In the genomic region with DNA sequence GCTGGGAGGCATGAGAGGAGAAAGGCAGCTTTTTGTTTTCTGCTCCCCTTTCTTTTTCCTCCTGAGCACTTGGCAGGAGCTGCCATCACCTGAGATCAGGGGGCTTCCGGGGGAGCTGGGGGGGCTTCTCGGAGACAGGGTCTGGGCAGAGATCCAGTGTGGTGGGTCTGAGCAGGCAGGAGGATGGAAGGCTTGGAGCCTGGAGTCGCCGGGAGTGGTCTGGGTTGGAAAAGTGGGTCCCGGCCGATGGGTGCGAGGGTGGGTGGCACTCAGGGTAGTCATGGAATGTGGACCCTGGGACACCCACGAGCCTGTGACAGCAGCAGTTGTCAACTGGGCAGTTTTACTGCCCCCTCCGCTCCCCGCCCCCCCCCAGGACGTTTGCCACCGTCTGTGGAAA, we compare ENCODE assay signal across 1 cellular context.
TF ChIP-seq lines count a peak whose summit lies in the region.

No MANE protein-coding gene starts in this region.

TF ChIP-seq in GM12878, 131 proteins besides CTCF, POLR2A, EP300 and RAD21:
- TF ChIP-seq POLR2AphosphoS5 (IDR thresholded peaks at IDR 0.05; ENCODE audit: low read length) = 0 out of 2 replicates have a peak, but pooled peaks have one; percentile 2
- TF ChIP-seq, protein P1, sequence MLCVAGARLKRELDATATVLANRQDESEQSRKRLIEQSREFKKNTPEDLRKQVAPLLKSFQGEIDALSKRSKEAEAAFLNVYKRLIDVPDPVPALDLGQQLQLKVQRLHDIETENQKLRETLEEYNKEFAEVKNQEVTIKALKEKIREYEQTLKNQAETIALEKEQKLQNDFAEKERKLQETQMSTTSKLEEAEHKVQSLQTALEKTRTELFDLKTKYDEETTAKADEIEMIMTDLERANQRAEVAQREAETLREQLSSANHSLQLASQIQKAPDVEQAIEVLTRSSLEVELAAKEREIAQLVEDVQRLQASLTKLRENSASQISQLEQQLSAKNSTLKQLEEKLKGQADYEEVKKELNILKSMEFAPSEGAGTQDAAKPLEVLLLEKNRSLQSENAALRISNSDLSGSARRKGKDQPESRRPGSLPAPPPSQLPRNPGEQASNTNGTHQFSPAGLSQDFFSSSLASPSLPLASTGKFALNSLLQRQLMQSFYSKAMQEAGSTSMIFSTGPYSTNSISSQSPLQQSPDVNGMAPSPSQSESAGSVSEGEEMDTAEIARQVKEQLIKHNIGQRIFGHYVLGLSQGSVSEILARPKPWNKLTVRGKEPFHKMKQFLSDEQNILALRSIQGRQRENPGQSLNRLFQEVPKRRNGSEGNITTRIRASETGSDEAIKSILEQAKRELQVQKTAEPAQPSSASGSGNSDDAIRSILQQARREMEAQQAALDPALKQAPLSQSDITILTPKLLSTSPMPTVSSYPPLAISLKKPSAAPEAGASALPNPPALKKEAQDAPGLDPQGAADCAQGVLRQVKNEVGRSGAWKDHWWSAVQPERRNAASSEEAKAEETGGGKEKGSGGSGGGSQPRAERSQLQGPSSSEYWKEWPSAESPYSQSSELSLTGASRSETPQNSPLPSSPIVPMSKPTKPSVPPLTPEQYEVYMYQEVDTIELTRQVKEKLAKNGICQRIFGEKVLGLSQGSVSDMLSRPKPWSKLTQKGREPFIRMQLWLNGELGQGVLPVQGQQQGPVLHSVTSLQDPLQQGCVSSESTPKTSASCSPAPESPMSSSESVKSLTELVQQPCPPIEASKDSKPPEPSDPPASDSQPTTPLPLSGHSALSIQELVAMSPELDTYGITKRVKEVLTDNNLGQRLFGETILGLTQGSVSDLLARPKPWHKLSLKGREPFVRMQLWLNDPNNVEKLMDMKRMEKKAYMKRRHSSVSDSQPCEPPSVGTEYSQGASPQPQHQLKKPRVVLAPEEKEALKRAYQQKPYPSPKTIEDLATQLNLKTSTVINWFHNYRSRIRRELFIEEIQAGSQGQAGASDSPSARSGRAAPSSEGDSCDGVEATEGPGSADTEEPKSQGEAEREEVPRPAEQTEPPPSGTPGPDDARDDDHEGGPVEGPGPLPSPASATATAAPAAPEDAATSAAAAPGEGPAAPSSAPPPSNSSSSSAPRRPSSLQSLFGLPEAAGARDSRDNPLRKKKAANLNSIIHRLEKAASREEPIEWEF (IDR thresholded peaks at IDR 0.05; ENCODE audit: insufficient replicate concordance, low read depth, low read length) = no peak
- TF ChIP-seq, protein P2, sequence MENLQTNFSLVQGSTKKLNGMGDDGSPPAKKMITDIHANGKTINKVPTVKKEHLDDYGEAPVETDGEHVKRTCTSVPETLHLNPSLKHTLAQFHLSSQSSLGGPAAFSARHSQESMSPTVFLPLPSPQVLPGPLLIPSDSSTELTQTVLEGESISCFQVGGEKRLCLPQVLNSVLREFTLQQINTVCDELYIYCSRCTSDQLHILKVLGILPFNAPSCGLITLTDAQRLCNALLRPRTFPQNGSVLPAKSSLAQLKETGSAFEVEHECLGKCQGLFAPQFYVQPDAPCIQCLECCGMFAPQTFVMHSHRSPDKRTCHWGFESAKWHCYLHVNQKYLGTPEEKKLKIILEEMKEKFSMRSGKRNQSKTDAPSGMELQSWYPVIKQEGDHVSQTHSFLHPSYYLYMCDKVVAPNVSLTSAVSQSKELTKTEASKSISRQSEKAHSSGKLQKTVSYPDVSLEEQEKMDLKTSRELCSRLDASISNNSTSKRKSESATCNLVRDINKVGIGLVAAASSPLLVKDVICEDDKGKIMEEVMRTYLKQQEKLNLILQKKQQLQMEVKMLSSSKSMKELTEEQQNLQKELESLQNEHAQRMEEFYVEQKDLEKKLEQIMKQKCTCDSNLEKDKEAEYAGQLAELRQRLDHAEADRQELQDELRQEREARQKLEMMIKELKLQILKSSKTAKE (IDR thresholded peaks at IDR 0.05; ENCODE audit: low read depth, poor library complexity, severe bottlenecking) = no peak
- TF ChIP-seq, protein P3, sequence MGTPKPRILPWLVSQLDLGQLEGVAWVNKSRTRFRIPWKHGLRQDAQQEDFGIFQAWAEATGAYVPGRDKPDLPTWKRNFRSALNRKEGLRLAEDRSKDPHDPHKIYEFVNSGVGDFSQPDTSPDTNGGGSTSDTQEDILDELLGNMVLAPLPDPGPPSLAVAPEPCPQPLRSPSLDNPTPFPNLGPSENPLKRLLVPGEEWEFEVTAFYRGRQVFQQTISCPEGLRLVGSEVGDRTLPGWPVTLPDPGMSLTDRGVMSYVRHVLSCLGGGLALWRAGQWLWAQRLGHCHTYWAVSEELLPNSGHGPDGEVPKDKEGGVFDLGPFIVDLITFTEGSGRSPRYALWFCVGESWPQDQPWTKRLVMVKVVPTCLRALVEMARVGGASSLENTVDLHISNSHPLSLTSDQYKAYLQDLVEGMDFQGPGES (IDR thresholded peaks at IDR 0.05) = no peak
